10 cellular contexts compared by ENCODE assay signal in genomic region chr15:71329041-71329440, GRCh38.
DNase-seq lines count a peak whose midpoint lies in the region; ATAC-seq and TF ChIP-seq lines count a peak whose summit lies in the region.
"Had no signal": no experiment of that assay in that cellular context is flagged by ENCODE, and none has a peak within 500 bp of the region (broad histone marks: within the 10 kb centered on the region; RNA-seq: fewer than 3 reads in every experiment).

No MANE protein-coding gene starts in this region.

- no peak for TF ChIP-seq POLR2A in body of pancreas (IDR thresholded peaks at IDR 0.05)

- H3K4me3 Mint-ChIP-seq in nephron progenitor cell: no peak overlapping the region
- H3K4me3 Mint-ChIP-seq: activated T-cell treated with anti-CD3 and anti-CD28 coated beads, Interleukin-2, amount 50 U/mL, for 24 hours had no signal

- no peak overlapping the region for H3K4me3 ChIP-seq in body of pancreas
- H3K4me3 ChIP-seq in heart right ventricle: no peak overlapping the region
- no peak overlapping the region for H3K4me3 ChIP-seq in aorta (ENCODE audit: low read length in 2 of 2)
- H3K4me3 ChIP-seq: SJCRH30 had no signal

- no peaks in the 10 kb centered on the region for H3K27me3 ChIP-seq in body of pancreas
- no peaks in the 10 kb centered on the region for H3K27me3 ChIP-seq in heart right ventricle
- no peaks in the 10 kb centered on the region for H3K27me3 ChIP-seq in aorta (ENCODE audit: control insufficient read depth in 1 of 2, insufficient read depth in 2 of 2, low read length in 1 of 2)
- H3K27me3 ChIP-seq: SJCRH30 had no signal

- 76 to 88% methylated on average over 8 of the region's 8 CpGs for WGBS in body of pancreas, 2 donors
- 34 to 49% methylated on average over 8 of the region's 8 CpGs for WGBS in heart right ventricle, 2 donors
- 6 to 10% methylated on average over 8 of the region's 8 CpGs for whole genome bisulfite sequencing in aorta, 2 donors

- H3K9me3 ChIP-seq in body of pancreas (no peaks in the 10 kb centered on the region), heart right ventricle (no peaks in the 10 kb centered on the region), aorta (ENCODE audit: control insufficient read depth, low read length) (no peaks in the 10 kb centered on the region)
- H3K9me3 ChIP-seq: SJCRH30 had no signal

- TF ChIP-seq CTCF in body of pancreas (IDR thresholded peaks at IDR 0.05) (no peak), heart right ventricle (IDR thresholded peaks at IDR 0.05) (no peak), nephron progenitor cell (IDR thresholded peaks at IDR 0.05) (no peak)

- intact Hi-C loops in body of pancreas (cut with DNase I) (no loop called here), heart right ventricle (cut with DNase I) (no loop called here), aorta (cut with DNase I) (loop anchor here in 1 of 2 donors (5.0 kb wide), 2 partner anchors 47 to 212 kb away; partner anchors contain the start of gene THSD4)

- peak overlapping the region; percentile 22 for H3K27ac Mint-ChIP-seq in nephron progenitor cell
- H3K27ac Mint-ChIP-seq: activated T-cell treated with anti-CD3 and anti-CD28 coated beads, Interleukin-2, amount 50 U/mL, for 24 hours had no signal

- peaks cover 28% of the 10 kb centered on the region for H3K4me1 Mint-ChIP-seq in nephron progenitor cell

- H3K27ac ChIP-seq in body of pancreas (no peak overlapping the region), heart right ventricle (peak overlapping the region; percentile 22 to 90 (median 78)), aorta (ENCODE audit: low read depth in 1 of 2, low read length in 2 of 2) (peak overlapping the region; percentile 98)
- H3K27ac ChIP-seq: SJCRH30 had no signal

- no peaks in the 10 kb centered on the region for H3K36me3 ChIP-seq in body of pancreas (replicated peaks in 1 of 2; ENCODE audit: insufficient read depth in 1 of 2, low read depth in 2 of 2)
- H3K36me3 ChIP-seq in heart right ventricle: peaks cover 0 to 2% (median 0%) of the 10 kb centered on the region in 9 donors
- no peaks in the 10 kb centered on the region for H3K36me3 ChIP-seq in aorta (ENCODE audit: control insufficient read depth in 1 of 2, insufficient read depth in 2 of 2, low read length in 1 of 2)
- H3K36me3 ChIP-seq: SJCRH30 had no signal

- DNase-seq in body of pancreas: peak in 2 of 4 donors; percentile 22 to 41
- peak; percentile 35 to 50 for DNase-seq in heart right ventricle
- DNase-seq in nephron progenitor cell: no peak
- peak; percentile 68 to 86 for DNase-seq in aorta
- no peak for DNase-seq in D341Med (ENCODE audit: low spot score)
- DNase-seq in activated gamma-delta T cell treated with Interleukin-2 at 50 U/mL for 16 hours: no peak
- DNase-seq: activated T-cell treated with anti-CD3 and anti-CD28 coated beads, Interleukin-2, amount 50 U/mL, for 24 hours; NCI-H524; SJCRH30 had no signal

- ATAC-seq in body of pancreas (peak; percentile 21), heart right ventricle (peak; percentile 25 to 78 (median 49)), aorta (ENCODE audit: low FRiP score) (peak; percentile 86), GM21515 (IDR thresholded peaks at IDR 0.05; ENCODE audit: unreplicated experiment) (no peak)

- H3K9me3 Mint-ChIP-seq in nephron progenitor cell: no peaks in the 10 kb centered on the region
- H3K9me3 Mint-ChIP-seq: activated T-cell treated with anti-CD3 and anti-CD28 coated beads, Interleukin-2, amount 50 U/mL, for 24 hours had no signal

- H3K4me1 ChIP-seq in body of pancreas (no peaks in the 10 kb centered on the region), heart right ventricle (peaks cover 12 to 70% (median 38%) of the 10 kb centered on the region in 9 donors), aorta (ENCODE audit: control insufficient read depth in 1 of 2, insufficient read depth in 2 of 2, low read length in 2 of 2) (peaks cover 7 to 14% of the 10 kb centered on the region in 2 donors)

- no peaks in the 10 kb centered on the region for H3K27me3 Mint-ChIP-seq in nephron progenitor cell (ENCODE audit: low read depth, poor library complexity)

- H3K36me3 Mint-ChIP-seq in nephron progenitor cell (ENCODE audit: low read depth): no peaks in the 10 kb centered on the region

Comparison
In these comparisons a context has a peak if more than half of its experiments do, and no peak if none do; other contexts are left out.
1. DNase-seq: peak in heart right ventricle (2 of 2) and aorta (2 of 2); none in nephron progenitor cell (single experiment), D341Med (single experiment) and activated gamma-delta T cell treated with Interleukin-2 at 50 U/mL for 16 hours (single experiment).
2. H3K27ac ChIP-seq: peak in heart right ventricle (10 of 10) and aorta (2 of 2); none in body of pancreas (0 of 4).